ENCODE assay signal across 7 cellular contexts in genomic region chr2:60554649-60555065, GRCh38. TPM values are rescaled to one million over a fixed set of nuclear protein-coding genes. Genes with fewer than 3 reads are reported as not detected.
DNase-seq lines count a peak whose midpoint lies in the region; ATAC-seq and TF ChIP-seq lines count a peak whose summit lies in the region.

No MANE protein-coding gene starts in this region.

- DNase-seq in astrocyte of the spinal cord (ENCODE audit: low read depth, low spot score) (no peak), left lobe of liver (ENCODE audit: low spot score) (no peak), thoracic aorta (ENCODE audit: low spot score) (no peak), NCI-H1436 treated with DMSO at 0.1 percent for 48 hours (lab: John Stamatoyannopoulos, UW) (no peak), OCI-M1 (lab: John Stamatoyannopoulos, UW) (no peak)

- H3K4me1 ChIP-seq in HUES64 (ENCODE audit: insufficient read depth, low read length) (peaks cover 12% of the 10 kb centered on the region), thoracic aorta (ENCODE audit: control insufficient read depth in 1 of 2, low read depth in 2 of 2) (peaks cover 53 to 59% of the 10 kb centered on the region in 2 donors)

- ATAC-seq in GM19023 (IDR thresholded peaks at IDR 0.05; ENCODE audit: unreplicated experiment): peak; percentile 0
- ATAC-seq in left lobe of liver: peak; percentile 3
- ATAC-seq in thoracic aorta (ENCODE audit: insufficient number of reproducible peaks, low FRiP score, low read depth): no peak

- H3K27ac ChIP-seq in HUES64 (ENCODE audit: low read depth, low read length) (peak overlapping the region; percentile 99; the same call in 1 of the 2 replicates), thoracic aorta (no peak overlapping the region)

- in situ Hi-C loops in astrocyte of the spinal cord (cut with HindIII; ENCODE audit: low sequenced_read_pairs): no loop called here

- TF ChIP-seq CTCF in astrocyte of the spinal cord (IDR thresholded peaks at IDR 0.05; ENCODE audit: low read depth, low read length) (no peak), thoracic aorta (IDR thresholded peaks at IDR 0.05) (no peak)

- peaks cover 54% of the 10 kb centered on the region for H3K27me3 ChIP-seq in HUES64 (ENCODE audit: insufficient read depth, low read length)
- peaks cover 8% of the 10 kb centered on the region for H3K27me3 ChIP-seq in thoracic aorta (replicated peaks; ENCODE audit: insufficient read depth)

- no peaks in the 10 kb centered on the region for H3K9me3 ChIP-seq in HUES64 (ENCODE audit: insufficient read depth, low read depth, low read length)
- no peaks in the 10 kb centered on the region for H3K9me3 ChIP-seq in thoracic aorta

- H3K4me3 ChIP-seq in HUES64 (ENCODE audit: low read length): peak overlapping the region; percentile 79
- H3K4me3 ChIP-seq in astrocyte of the spinal cord (ENCODE audit: low read depth, low read length): peak overlapping the region; percentile 76
- peak overlapping the region; percentile 93 for H3K4me3 ChIP-seq in thoracic aorta

- no peaks in the 10 kb centered on the region for H3K36me3 ChIP-seq in HUES64 (ENCODE audit: insufficient read depth, low read length)
- no peaks in the 10 kb centered on the region for H3K36me3 ChIP-seq in thoracic aorta

- peak overlapping the region; percentile 63; the same call in 1 of the 2 replicates for H3K9ac ChIP-seq in HUES64 (ENCODE audit: low read depth, low read length)

- under 1% methylated on average over 28 of the region's 28 CpGs for WGBS in HUES64

RNA-seq across cellular contexts. Expression of gene BCL11A, which starts 1.2 kb away (rescaled TPM):
- polyA plus RNA-seq in HUES64 (2013, experiment 1 of 2): 26.0 TPM
- polyA plus RNA-seq in HUES64 (2013, experiment 2 of 2): 23.2 TPM
- 0.50 TPM for total RNA-seq in left lobe of liver
- total RNA-seq in thoracic aorta: under 1 TPM; 0.41 to 0.99 TPM
